Comparison of ENCODE assay signal across 9 cellular contexts in the genomic region with DNA sequence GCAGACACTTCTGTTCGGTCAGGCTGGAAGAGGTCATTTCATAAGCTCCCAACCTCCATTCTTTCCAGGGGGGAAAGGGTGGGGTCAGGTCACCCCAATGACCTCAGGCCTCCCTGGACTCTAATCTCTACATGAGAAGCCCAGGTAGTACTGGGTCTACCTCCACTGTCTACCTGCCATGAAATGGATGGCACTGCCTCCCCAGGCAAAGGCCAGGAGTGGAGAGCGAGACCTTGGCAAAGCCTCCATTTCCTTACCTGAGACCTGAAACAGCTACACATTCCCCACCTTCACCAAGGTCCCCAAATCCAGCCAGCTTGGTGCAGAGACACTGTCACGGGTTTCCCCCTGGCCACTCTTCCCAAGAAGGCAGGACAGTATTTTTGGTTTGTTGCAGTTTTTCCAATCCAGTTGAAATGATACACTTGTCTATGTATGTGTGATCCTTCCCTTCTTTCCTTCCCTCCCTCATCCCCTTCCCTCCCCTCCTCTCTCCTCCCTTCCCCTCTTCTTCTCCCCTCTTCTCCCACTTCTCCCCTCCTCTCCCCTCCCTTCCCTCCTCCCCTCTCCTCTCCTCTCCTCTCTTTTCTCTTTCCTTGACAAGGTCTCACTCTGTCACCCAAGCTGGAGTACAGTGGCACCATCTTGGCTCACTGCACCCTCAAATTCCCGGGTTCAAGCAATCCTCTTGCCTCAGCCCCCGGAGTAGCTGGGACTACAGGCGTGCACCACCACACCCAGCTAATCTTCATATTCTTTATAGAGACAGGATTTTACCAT. TPM values are rescaled to one million over a fixed set of nuclear protein-coding genes. Genes with fewer than 3 reads are reported as not detected.
DNase-seq lines count a peak whose midpoint lies in the region; ATAC-seq, FAIRE-seq and TF ChIP-seq lines count a peak whose summit lies in the region.
"Had no signal": no experiment of that assay in that cellular context is flagged by ENCODE, and none has a peak within 500 bp of the region (broad histone marks: within the 10 kb centered on the region; RNA-seq: fewer than 3 reads in every experiment).

No MANE protein-coding gene starts in this region.

- H3K9me3 Mint-ChIP-seq in endothelial cell (ENCODE audit: unreplicated experiment): no peaks in the 10 kb centered on the region
- no peaks in the 10 kb centered on the region for H3K9me3 Mint-ChIP-seq in stimulated activated effector memory CD8-positive, alpha-beta T cell treated with anti-CD3 and anti-CD28 coated beads, Interleukin-12 subunit alpha, Interleukin-12 subunit beta, amount 100 ng/mL, for 72 hours

- H3K27ac Mint-ChIP-seq in endothelial cell (ENCODE audit: unreplicated experiment): peak overlapping the region; percentile 83
- H3K27ac Mint-ChIP-seq in stimulated activated effector memory CD8-positive, alpha-beta T cell treated with anti-CD3 and anti-CD28 coated beads, Interleukin-12 subunit alpha, Interleukin-12 subunit beta, amount 100 ng/mL, for 72 hours: peak overlapping the region; percentile 95

- TF ChIP-seq CTCF in OCI-LY7 (conservative IDR thresholded peaks at IDR 0.05; ENCODE audit: low read length): no peak
- TF ChIP-seq CTCF in endothelial cell (IDR thresholded peaks at IDR 0.05; ENCODE audit: unreplicated experiment): no peak
- TF ChIP-seq CTCF in A673 (conservative IDR thresholded peaks at IDR 0.05; ENCODE audit: low read depth, low read length): no peak

- intact Hi-C loops in OCI-LY7 (cut with micrococcal nuclease; ENCODE audit: unreplicated experiment): loop anchor here (1.0 to 10.0 kb wide), 3 partner anchors 15 to 1993 kb away; no protein-coding TSS in a partner anchor
- intact Hi-C loops in A673 (cut with micrococcal nuclease; ENCODE audit: unreplicated experiment): no loop called here

- H3K27me3 Mint-ChIP-seq in endothelial cell (ENCODE audit: unreplicated experiment): peaks cover 4% of the 10 kb centered on the region

- peak; percentile 23 for FAIRE-seq in GM19239 (lab: Jason Lieb, UNC)

- CTCF ChIA-PET in OCI-LY7 (lab: Charles Lee; ENCODE audit: unreplicated experiment): interaction anchor here (0.7 to 2.7 kb wide), 9 partner anchors 14 to 54 kb away, joined by 3 to 23 read pairs (median 4); no protein-coding TSS in a partner anchor
- CTCF ChIA-PET in A673 (lab: Charles Lee): interaction anchor here (0.6 kb wide), 1 partner anchor 18 kb away, joined by 6 read pairs; no protein-coding TSS in a partner anchor

- no peaks in the 10 kb centered on the region for H4K20me1 ChIP-seq in OCI-LY7 (ENCODE audit: insufficient read depth, low read length)

- BruUV-seq in OCI-LY7 (replicated peaks; lab: Mats Ljungman, UMichigan) (TSS peak; percentile 64), A673 (replicated peaks; lab: Mats Ljungman, UMichigan) (no TSS peak)

- ATAC-seq in stimulated activated effector memory CD8-positive, alpha-beta T cell treated with anti-CD3 and anti-CD28 coated beads, Interleukin-12 subunit alpha, Interleukin-12 subunit beta, amount 100 ng/mL, for 72 hours: no peak
- no peak for ATAC-seq in HG02571 (IDR thresholded peaks at IDR 0.05; ENCODE audit: unreplicated experiment)
- ATAC-seq in GM19452 (IDR thresholded peaks at IDR 0.05; ENCODE audit: unreplicated experiment): no peak

- peak overlapping the region; percentile 99 for H3K4me2 ChIP-seq in OCI-LY7 (ENCODE audit: low read length)

- DNase-seq in GM19239 (ENCODE audit: insufficient read length, low spot score): no peak
- no peak for DNase-seq in OCI-LY7 (ENCODE audit: low spot score)
- no peak for DNase-seq in endothelial cell (ENCODE audit: low spot score)
- DNase-seq in stimulated activated effector memory CD8-positive, alpha-beta T cell treated with anti-CD3 and anti-CD28 coated beads, Interleukin-12 subunit alpha, Interleukin-12 subunit beta, amount 100 ng/mL, for 72 hours (ENCODE audit: low spot score in 2 of 2): no peak
- DNase-seq in A673 (ENCODE audit: low spot score): no peak
- DNase-seq: activated gamma-delta T cell had no signal

- POLR2A ChIA-PET in OCI-LY7 (lab: Charles Lee): interaction anchor here (0.6 to 12.9 kb wide), 9 partner anchors 8 to 443 kb away, joined by 3 to 458 read pairs (median 4); a partner anchor contains a TSS
- POLR2A ChIA-PET in A673 (lab: Charles Lee; ENCODE audit: low non-redundant PET): interaction anchor here (0.8 kb wide), 1 partner anchor 14 kb away, joined by 4 read pairs; no protein-coding TSS in a partner anchor

- peaks cover 70% of the 10 kb centered on the region for H3K4me1 Mint-ChIP-seq in endothelial cell (ENCODE audit: unreplicated experiment)
- H3K4me1 Mint-ChIP-seq in stimulated activated effector memory CD8-positive, alpha-beta T cell treated with anti-CD3 and anti-CD28 coated beads, Interleukin-12 subunit alpha, Interleukin-12 subunit beta, amount 100 ng/mL, for 72 hours: peaks cover 82% of the 10 kb centered on the region

- H3K9me2 ChIP-seq in OCI-LY7 (ENCODE audit: insufficient read depth, low read length): no peaks in the 10 kb centered on the region

- H2AFZ ChIP-seq in OCI-LY7 (ENCODE audit: low read length): no peak overlapping the region

- H3K36me3 ChIP-seq in OCI-LY7 (ENCODE audit: insufficient read depth, low read length) (no peaks in the 10 kb centered on the region), A673 (ENCODE audit: insufficient read depth, low read length, poor library complexity, severe bottlenecking) (no peaks in the 10 kb centered on the region)

- peak overlapping the region; percentile 98 for H3K27ac ChIP-seq in OCI-LY7 (ENCODE audit: low read depth, low read length, poor library complexity, severe bottlenecking)
- H3K27ac ChIP-seq in A673 (ENCODE audit: low read depth, low read length, poor library complexity, severe bottlenecking): no peak overlapping the region
- H3K27ac ChIP-seq: epithelial cell of prostate had no signal

- no peak overlapping the region for H3K4me3 Mint-ChIP-seq in endothelial cell (ENCODE audit: unreplicated experiment)
- H3K4me3 Mint-ChIP-seq in stimulated activated effector memory CD8-positive, alpha-beta T cell treated with anti-CD3 and anti-CD28 coated beads, Interleukin-12 subunit alpha, Interleukin-12 subunit beta, amount 100 ng/mL, for 72 hours: peak overlapping the region; percentile 60

- H3K27me3 ChIP-seq in A673 (replicated peaks; ENCODE audit: insufficient read depth, low read depth, low read length, poor library complexity): no peaks in the 10 kb centered on the region

- H3K9me3 ChIP-seq in OCI-LY7 (ENCODE audit: low read length) (no peaks in the 10 kb centered on the region), A673 (ENCODE audit: low read depth, low read length, poor library complexity, severe bottlenecking) (no peaks in the 10 kb centered on the region)

- H3K4me3 ChIP-seq in OCI-LY7 (ENCODE audit: low read depth, low read length, poor library complexity, severe bottlenecking): peak overlapping the region; percentile 54
- H3K4me3 ChIP-seq in A673 (ENCODE audit: low read depth, low read length, poor library complexity, severe bottlenecking): no peak overlapping the region

- H3K36me3 Mint-ChIP-seq in endothelial cell (ENCODE audit: low read depth, unreplicated experiment): peaks cover 5% of the 10 kb centered on the region
- H3K36me3 Mint-ChIP-seq in stimulated activated effector memory CD8-positive, alpha-beta T cell treated with anti-CD3 and anti-CD28 coated beads, Interleukin-12 subunit alpha, Interleukin-12 subunit beta, amount 100 ng/mL, for 72 hours: peaks cover 7% of the 10 kb centered on the region

- peaks cover 37% of the 10 kb centered on the region; the same call in 1 of the 2 replicates for H3K79me2 ChIP-seq in OCI-LY7 (ENCODE audit: insufficient read depth, low read depth, low read length)

- peaks cover 95% of the 10 kb centered on the region for H3K4me1 ChIP-seq in OCI-LY7 (ENCODE audit: insufficient read depth, low read length, poor library complexity, severe bottlenecking)
- H3K4me1 ChIP-seq in A673 (ENCODE audit: insufficient read depth, low read length, poor library complexity, severe bottlenecking): peaks cover 46% of the 10 kb centered on the region

RNA-seq across cellular contexts. Expression of a gene that starts 16.1 kb away (rescaled TPM):
- 146 and 156 TPM in 2 replicates for total RNA-seq in OCI-LY7 (2014; rRNA removed; shearing (Covaris generic))
- total RNA-seq in OCI-LY7 (2022) (99.5 and 102 TPM in 2 replicates), endothelial cell (ENCODE audit: unreplicated experiment) (80.0 TPM), A673 (2021) (8.5 and 9.3 TPM in 2 replicates)

RNA-seq across cellular contexts. Expression of a gene that starts 29.5 kb away (rescaled TPM):
- total RNA-seq in OCI-LY7 (2014; rRNA removed; shearing (Covaris generic)): 0.05 TPM in 1 of 2 replicates, not detected in the other
- total RNA-seq in OCI-LY7 (2022): not detected in 2 replicates
- not detected for total RNA-seq in endothelial cell (ENCODE audit: unreplicated experiment)
- total RNA-seq in A673 (2021): 0.35 and 0.69 TPM in 2 replicates
